Comparison of ENCODE assay signal across 20 cellular contexts in the genomic region with DNA sequence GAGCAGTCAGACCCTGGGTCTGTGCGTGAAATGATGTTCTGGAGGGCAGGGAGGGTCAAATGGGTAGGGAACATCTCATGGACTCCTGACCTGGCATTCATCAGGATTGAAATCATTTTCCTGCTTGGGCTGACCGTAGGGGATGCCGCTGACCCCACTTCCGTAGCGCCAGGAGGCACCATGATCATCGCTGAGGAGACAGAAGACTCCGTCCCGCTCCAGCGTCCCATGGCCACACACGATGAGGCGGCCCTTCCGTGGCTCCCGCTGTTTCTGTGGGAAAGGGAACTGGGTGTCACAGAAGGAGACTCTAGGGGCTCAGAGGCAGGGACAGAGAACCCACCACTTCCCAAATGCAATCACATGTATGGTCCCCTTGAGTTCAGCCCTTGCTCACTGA. TPM values are rescaled to one million over a fixed set of nuclear protein-coding genes. Genes with fewer than 3 reads are reported as not detected.
DNase-seq lines count a peak whose midpoint lies in the region; ATAC-seq and TF ChIP-seq lines count a peak whose summit lies in the region.
"Had no signal": no experiment of that assay in that cellular context is flagged by ENCODE, and none has a peak within 500 bp of the region (broad histone marks: within the 10 kb centered on the region; RNA-seq: fewer than 3 reads in every experiment).

No MANE protein-coding gene starts in this region.

- intact Hi-C loops in natural killer cell (cut with micrococcal nuclease): no loop called here

- H3K4me1 Mint-ChIP-seq in stimulated activated naive CD8-positive, alpha-beta T cell treated with anti-CD3 and anti-CD28 coated beads, Interleukin-15, Interleukin-2, amounts not matched to agents 100 ng/mL and 50 ng/mL, for 24 hours (ENCODE audit: low read depth): peaks cover 31% of the 10 kb centered on the region
- peaks cover 34% of the 10 kb centered on the region for H3K4me1 Mint-ChIP-seq in stimulated activated naive CD8-positive, alpha-beta T cell treated with anti-CD3 and anti-CD28 coated beads, Interleukin-15, amount 100 ng/mL, for 72 hours
- H3K4me1 Mint-ChIP-seq in natural killer cell (peaks cover 20 to 33% of the 10 kb centered on the region in 2 donors), type B pancreatic cell (ENCODE audit: unreplicated experiment) (peaks cover 23% of the 10 kb centered on the region)

- no peaks in the 10 kb centered on the region for H3K9me3 Mint-ChIP-seq in stimulated activated naive CD8-positive, alpha-beta T cell treated with anti-CD3 and anti-CD28 coated beads, Interleukin-15, Interleukin-2, amounts not matched to agents 100 ng/mL and 50 ng/mL, for 24 hours
- H3K9me3 Mint-ChIP-seq in stimulated activated naive CD8-positive, alpha-beta T cell treated with anti-CD3 and anti-CD28 coated beads, Interleukin-15, amount 100 ng/mL, for 72 hours: no peaks in the 10 kb centered on the region
- H3K9me3 Mint-ChIP-seq in natural killer cell (no peaks in the 10 kb centered on the region), type B pancreatic cell (no peaks in the 10 kb centered on the region)

- TF ChIP-seq CTCF in natural killer cell (IDR thresholded peaks at IDR 0.05) (no peak), type B pancreatic cell (conservative IDR thresholded peaks at IDR 0.05) (no peak)

- no peak overlapping the region for H3K4me3 ChIP-seq in HAP-1
- H3K4me3 ChIP-seq: GM23338 had no signal

- ATAC-seq in stimulated activated naive CD8-positive, alpha-beta T cell treated with anti-CD3 and anti-CD28 coated beads, Interleukin-15, amount 100 ng/mL, for 72 hours: no peak
- no peak for ATAC-seq in natural killer cell
- ATAC-seq: GM23338, SK-N-SH treated with all-trans-retinoic acid at 6 μM for 48 hours had no signal

- H3K36me3 Mint-ChIP-seq in stimulated activated naive CD8-positive, alpha-beta T cell treated with anti-CD3 and anti-CD28 coated beads, Interleukin-15, Interleukin-2, amounts not matched to agents 100 ng/mL and 50 ng/mL, for 24 hours (ENCODE audit: low read depth): peaks cover 25% of the 10 kb centered on the region
- H3K36me3 Mint-ChIP-seq in natural killer cell (no peaks in the 10 kb centered on the region), type B pancreatic cell (peaks cover 5% of the 10 kb centered on the region)

- in situ Hi-C loops in HAP-1 (cut with MboI; ENCODE audit: low sequenced_read_pairs): no loop called here

- peaks cover 10% of the 10 kb centered on the region for H3K36me3 ChIP-seq in HAP-1 (replicated peaks)

- no peaks in the 10 kb centered on the region for H3K9me3 ChIP-seq in HAP-1
- H3K9me3 ChIP-seq: BE2C had no signal

- H3K27me3 Mint-ChIP-seq in stimulated activated naive CD8-positive, alpha-beta T cell treated with anti-CD3 and anti-CD28 coated beads, Interleukin-15, Interleukin-2, amounts not matched to agents 100 ng/mL and 50 ng/mL, for 24 hours: no peaks in the 10 kb centered on the region
- no peaks in the 10 kb centered on the region for H3K27me3 Mint-ChIP-seq in stimulated activated naive CD8-positive, alpha-beta T cell treated with anti-CD3 and anti-CD28 coated beads, Interleukin-15, amount 100 ng/mL, for 72 hours
- H3K27me3 Mint-ChIP-seq in natural killer cell (ENCODE audit: low read depth in 2 of 2) (no peaks in the 10 kb centered on the region), type B pancreatic cell (no peaks in the 10 kb centered on the region)
- H3K27me3 Mint-ChIP-seq: CD4-positive, CD25-positive, alpha-beta regulatory T cell had no signal

- H3K4me1 ChIP-seq in HAP-1: peaks cover 7% of the 10 kb centered on the region; the same call in 1 of the 2 replicates
- H3K4me1 ChIP-seq: BE2C had no signal

- no peak overlapping the region for H3K4me3 Mint-ChIP-seq in stimulated activated naive CD8-positive, alpha-beta T cell treated with anti-CD3 and anti-CD28 coated beads, Interleukin-15, Interleukin-2, amounts not matched to agents 100 ng/mL and 50 ng/mL, for 24 hours
- H3K4me3 Mint-ChIP-seq in stimulated activated naive CD8-positive, alpha-beta T cell treated with anti-CD3 and anti-CD28 coated beads, Interleukin-15, amount 100 ng/mL, for 72 hours: no peak overlapping the region
- H3K4me3 Mint-ChIP-seq in natural killer cell: no peak overlapping the region
- H3K4me3 Mint-ChIP-seq in type B pancreatic cell: peak overlapping the region; percentile 55
- H3K4me3 Mint-ChIP-seq: GM23338 had no signal

- no peak for DNase-seq in stimulated activated naive CD8-positive, alpha-beta T cell treated with anti-CD3 and anti-CD28 coated beads, Interleukin-15, amount 100 ng/mL, for 72 hours
- DNase-seq in natural killer cell: no peak
- no peak for DNase-seq in type B pancreatic cell (ENCODE audit: extremely low spot score, unreplicated experiment)
- DNase-seq in HPDE6-E6E7 (ENCODE audit: extremely low spot score): no peak
- DNase-seq in HAP-1 (ENCODE audit: low spot score in 2 of 2): no peak
- DNase-seq: BE2C; Calu3; CD4-positive, CD25-positive, alpha-beta regulatory T cell; EL; MV-4-11; NCI-H1436; NCI-H1930; NCI-H226; NCI-H524; NCI-H82; SIG-M5 had no signal

- peak overlapping the region; percentile 21 for H3K27ac Mint-ChIP-seq in stimulated activated naive CD8-positive, alpha-beta T cell treated with anti-CD3 and anti-CD28 coated beads, Interleukin-15, Interleukin-2, amounts not matched to agents 100 ng/mL and 50 ng/mL, for 24 hours
- H3K27ac Mint-ChIP-seq in stimulated activated naive CD8-positive, alpha-beta T cell treated with anti-CD3 and anti-CD28 coated beads, Interleukin-15, amount 100 ng/mL, for 72 hours: no peak overlapping the region
- peak overlapping the region; percentile 16 to 44 for H3K27ac Mint-ChIP-seq in natural killer cell
- H3K27ac Mint-ChIP-seq in type B pancreatic cell: no peak overlapping the region
- H3K27ac Mint-ChIP-seq: CD4-positive, CD25-positive, alpha-beta regulatory T cell; GM23338 had no signal

- H3K27me3 ChIP-seq in HAP-1 (ENCODE audit: low read depth): no peaks in the 10 kb centered on the region
- H3K27me3 ChIP-seq: BE2C had no signal

RNA-seq across cellular contexts. Expression of gene NEU1, which starts 2.3 kb away (rescaled TPM):
- total RNA-seq in natural killer cell: 10 to 100 TPM; 36.1 to 69.6 (median 51.5) TPM
- total RNA-seq in type B pancreatic cell (ENCODE audit: low replicate concordance): 46.9 and 62.5 TPM in 2 replicates

RNA-seq across cellular contexts. Expression of gene SLC44A4, which starts 18.4 kb away (rescaled TPM):
- total RNA-seq in natural killer cell: under 1 TPM in 1 of 3 donors, not detected in 2; 0.48 TPM
- 8.8 and 10.6 TPM in 2 replicates for total RNA-seq in type B pancreatic cell (ENCODE audit: low replicate concordance)
- total RNA-seq: RPMI7951 had no signal

RNA-seq across cellular contexts. Expression of gene HSPA1B, which starts 32.8 kb away (rescaled TPM):
- total RNA-seq in natural killer cell (100 to 1,000 TPM in 1 of 3 donors, 10 to 100 TPM in 1, 1 to 10 TPM in 1; 8.5 to 112 (median 15.3) TPM), type B pancreatic cell (ENCODE audit: low replicate concordance) (132 and 252 TPM in 2 replicates)

RNA-seq across cellular contexts. Expression of gene EHMT2, which starts 37.1 kb away (rescaled TPM):
- 10 to 100 TPM; 49.3 to 56.6 (median 55.8) TPM for total RNA-seq in natural killer cell
- total RNA-seq in type B pancreatic cell (ENCODE audit: low replicate concordance): 59.9 and 136 TPM in 2 replicates

RNA-seq across cellular contexts. Expression of gene ZBTB12, which starts 41.5 kb away (rescaled TPM):
- total RNA-seq in natural killer cell: under 1 TPM; 0.54 to 0.77 (median 0.63) TPM
- 8.2 and 37.7 TPM in 2 replicates for total RNA-seq in type B pancreatic cell (ENCODE audit: low replicate concordance)

Comparison
In these comparisons a context has a peak if more than half of its experiments do, and no peak if none do; other contexts are left out.
1. H3K27ac Mint-ChIP-seq: peak in stimulated activated naive CD8-positive, alpha-beta T cell treated with anti-CD3 and anti-CD28 coated beads, Interleukin-15, Interleukin-2, amounts not matched to agents 100 ng/mL and 50 ng/mL, for 24 hours (single experiment) and natural killer cell (2 of 2); none in stimulated activated naive CD8-positive, alpha-beta T cell treated with anti-CD3 and anti-CD28 coated beads, Interleukin-15, amount 100 ng/mL, for 72 hours (0 of 2) and type B pancreatic cell (single experiment).